Comparison of ENCODE assay signal across 9 cellular contexts in the genomic region with DNA sequence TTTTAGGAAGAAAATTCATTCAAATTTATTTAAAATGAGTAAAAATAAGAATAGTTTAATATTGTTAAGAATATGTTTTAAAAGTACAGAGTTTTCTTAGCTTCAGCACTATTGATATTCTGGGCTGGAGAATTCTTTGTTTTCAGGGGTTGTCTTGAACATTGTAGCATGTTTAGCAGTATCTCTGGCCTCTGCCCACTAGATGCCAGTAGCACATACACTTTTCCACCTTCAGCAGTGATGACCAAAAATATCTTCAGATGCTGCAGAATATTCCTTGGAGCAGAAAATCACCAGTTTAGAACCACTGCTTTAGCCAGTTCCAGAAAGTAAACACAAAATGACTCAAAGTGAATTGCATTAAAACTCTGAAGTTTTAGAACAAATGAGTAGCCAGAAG. TPM values are rescaled to one million over a fixed set of nuclear protein-coding genes. Genes with fewer than 3 reads are reported as not detected.
DNase-seq lines count a peak whose midpoint lies in the region; ATAC-seq and TF ChIP-seq lines count a peak whose summit lies in the region.
"Had no signal": no experiment of that assay in that cellular context is flagged by ENCODE, and none has a peak within 500 bp of the region (broad histone marks: within the 10 kb centered on the region; RNA-seq: fewer than 3 reads in every experiment).

No MANE protein-coding gene starts in this region.

- no peaks in the 10 kb centered on the region for H3K27me3 ChIP-seq in Panc1 (ENCODE audit: control insufficient read depth, insufficient read depth, low read length)

- H3K9me3 ChIP-seq in Panc1 (ENCODE audit: control insufficient read depth, insufficient read depth, low read depth, low read length) = no peaks in the 10 kb centered on the region

- H3K36me3 Mint-ChIP-seq in activated CD4-positive, alpha-beta T cell treated with anti-CD3 and anti-CD28 coated beads, Interleukin-2, amount 10 ng/mL, durations not matched to agents 7 days and 5 days (ENCODE audit: low read depth) = no peaks in the 10 kb centered on the region
- no peaks in the 10 kb centered on the region for H3K36me3 Mint-ChIP-seq in activated CD4-positive, alpha-beta memory T cell treated with anti-CD3 and anti-CD28 coated beads, Interleukin-2, amount 10 ng/mL, durations not matched to agents 7 days and 5 days (ENCODE audit: low read depth)
- peaks cover 6 to 12% of the 10 kb centered on the region in 2 donors for H3K36me3 Mint-ChIP-seq in CD14-positive monocyte

- peak; percentile 40 for DNase-seq in activated CD4-positive, alpha-beta T cell treated with anti-CD3 and anti-CD28 coated beads, Interleukin-2, amount 10 ng/mL, durations not matched to agents 7 days and 5 days
- no peak for DNase-seq in activated CD4-positive, alpha-beta T cell treated with anti-CD3 and anti-CD28 coated beads, Interleukin-2, amount 50 U/mL, for 1 hour
- DNase-seq in Panc1 (ENCODE audit: low read depth, low spot score) (no peak), fibroblast of villous mesenchyme (ENCODE audit: low read depth) (peak; percentile 16), superior temporal gyrus (ENCODE audit: extremely low spot score) (peak; percentile 67), CD14-positive monocyte (ENCODE audit: low spot score) (no peak), activated T-cell treated with anti-CD3 and anti-CD28 coated beads for 4 hours (no peak)
- DNase-seq in activated CD4-positive, alpha-beta memory T cell treated with anti-CD3 and anti-CD28 coated beads, Interleukin-2, amount 10 ng/mL, durations not matched to agents 7 days and 5 days = no peak
- DNase-seq: NCI-H226 had no signal

- H3K27ac ChIP-seq in Panc1 (ENCODE audit: low read length) = no peak overlapping the region

- H3K36me3 ChIP-seq in Panc1 (ENCODE audit: control insufficient read depth, insufficient read depth, low read length) = no peaks in the 10 kb centered on the region

- no peaks in the 10 kb centered on the region for H3K9me3 Mint-ChIP-seq in activated CD4-positive, alpha-beta T cell treated with anti-CD3 and anti-CD28 coated beads, Interleukin-2, amount 10 ng/mL, durations not matched to agents 7 days and 5 days
- H3K9me3 Mint-ChIP-seq in activated CD4-positive, alpha-beta memory T cell treated with anti-CD3 and anti-CD28 coated beads, Interleukin-2, amount 10 ng/mL, durations not matched to agents 7 days and 5 days = no peaks in the 10 kb centered on the region
- no peaks in the 10 kb centered on the region for H3K9me3 Mint-ChIP-seq in CD14-positive monocyte

- no peak overlapping the region for H3K27ac Mint-ChIP-seq in activated CD4-positive, alpha-beta T cell treated with anti-CD3 and anti-CD28 coated beads, Interleukin-2, amount 10 ng/mL, durations not matched to agents 7 days and 5 days
- H3K27ac Mint-ChIP-seq in activated CD4-positive, alpha-beta memory T cell treated with anti-CD3 and anti-CD28 coated beads, Interleukin-2, amount 10 ng/mL, durations not matched to agents 7 days and 5 days = no peak overlapping the region
- H3K27ac Mint-ChIP-seq in CD14-positive monocyte = no peak overlapping the region

- no peak overlapping the region for H3K4me3 Mint-ChIP-seq in activated CD4-positive, alpha-beta T cell treated with anti-CD3 and anti-CD28 coated beads, Interleukin-2, amount 10 ng/mL, durations not matched to agents 7 days and 5 days
- no peak overlapping the region for H3K4me3 Mint-ChIP-seq in activated CD4-positive, alpha-beta memory T cell treated with anti-CD3 and anti-CD28 coated beads, Interleukin-2, amount 10 ng/mL, durations not matched to agents 7 days and 5 days
- no peak overlapping the region for H3K4me3 Mint-ChIP-seq in CD14-positive monocyte

- POLR2A ChIA-PET in activated CD4-positive, alpha-beta T cell treated with anti-CD3 and anti-CD28 coated beads, Interleukin-2, amount 10 ng/mL, durations not matched to agents 7 days and 5 days (lab: Charles Lee) = no interaction called here
- POLR2A ChIA-PET in Panc1 (lab: Charles Lee) = no interaction called here
- POLR2A ChIA-PET in activated CD4-positive, alpha-beta memory T cell treated with anti-CD3 and anti-CD28 coated beads, Interleukin-2, amount 10 ng/mL, durations not matched to agents 7 days and 5 days (lab: Charles Lee) = no interaction called here

- in situ Hi-C loops in Panc1 (cut with HindIII; ENCODE audit: low pct_unique_long_range_greater_than_20kb, low sequenced_read_pairs) = no loop called here

- 0 out of 2 replicates have a peak, but pooled peaks have one; percentile 74 for ATAC-seq in Panc1

- H3K4me1 ChIP-seq in Panc1 (ENCODE audit: control insufficient read depth, insufficient read depth, low read length) = no peaks in the 10 kb centered on the region

- H3K4me1 Mint-ChIP-seq in activated CD4-positive, alpha-beta T cell treated with anti-CD3 and anti-CD28 coated beads, Interleukin-2, amount 10 ng/mL, durations not matched to agents 7 days and 5 days = no peaks in the 10 kb centered on the region
- H3K4me1 Mint-ChIP-seq in activated CD4-positive, alpha-beta memory T cell treated with anti-CD3 and anti-CD28 coated beads, Interleukin-2, amount 10 ng/mL, durations not matched to agents 7 days and 5 days = no peaks in the 10 kb centered on the region
- no peaks in the 10 kb centered on the region for H3K4me1 Mint-ChIP-seq in CD14-positive monocyte

- TF ChIP-seq CTCF in Panc1 (IDR thresholded peaks at IDR 0.05) (peak; percentile 63), fibroblast of villous mesenchyme (IDR thresholded peaks at IDR 0.05; ENCODE audit: insufficient read depth, low read depth, low read length) (peak; percentile 47), CD14-positive monocyte (IDR thresholded peaks at IDR 0.05) (no peak)

- BruUV-seq in Panc1 (replicated peaks; lab: Mats Ljungman, UMichigan) = no TSS peak

- CTCF ChIA-PET in activated CD4-positive, alpha-beta T cell treated with anti-CD3 and anti-CD28 coated beads, Interleukin-2, amount 10 ng/mL, durations not matched to agents 7 days and 5 days (lab: Charles Lee) = interaction anchor here (0.8 kb wide), 1 partner anchor 125 kb away, joined by 3 read pairs; no protein-coding TSS in a partner anchor
- CTCF ChIA-PET in Panc1 (lab: Charles Lee) = interaction anchor here (1.3 kb wide), 1 partner anchor 139 kb away, joined by 5 read pairs; no protein-coding TSS in a partner anchor
- CTCF ChIA-PET in activated CD4-positive, alpha-beta memory T cell treated with anti-CD3 and anti-CD28 coated beads, Interleukin-2, amount 10 ng/mL, durations not matched to agents 7 days and 5 days (lab: Charles Lee) = interaction anchor here (0.7 to 5.1 kb wide), 5 partner anchors 27 to 463 kb away, joined by 3 to 57 read pairs (median 6); no protein-coding TSS in a partner anchor

- H3K27me3 Mint-ChIP-seq in activated CD4-positive, alpha-beta T cell treated with anti-CD3 and anti-CD28 coated beads, Interleukin-2, amount 10 ng/mL, durations not matched to agents 7 days and 5 days = peaks cover 2% of the 10 kb centered on the region
- H3K27me3 Mint-ChIP-seq in activated CD4-positive, alpha-beta memory T cell treated with anti-CD3 and anti-CD28 coated beads, Interleukin-2, amount 10 ng/mL, durations not matched to agents 7 days and 5 days = no peaks in the 10 kb centered on the region
- H3K27me3 Mint-ChIP-seq in CD14-positive monocyte (ENCODE audit: low read depth in 3 of 3) = no peaks in the 10 kb centered on the region

- intact Hi-C loops in Panc1 (cut with micrococcal nuclease; ENCODE audit: unreplicated experiment) (loop anchor here (1.0 to 5.0 kb wide), 2 partner anchors 140 to 465 kb away; no protein-coding TSS in a partner anchor), CD14-positive monocyte (cut with micrococcal nuclease) (no loop called here)

- H3K4me3 ChIP-seq in Panc1 (ENCODE audit: low read depth in 2 of 2, low read length in 2 of 2) (no peak overlapping the region), fibroblast of villous mesenchyme (ENCODE audit: low read depth, low read length) (no peak overlapping the region)

RNA-seq across cellular contexts. Expression of gene SDHAF4, which starts 19.4 kb away (rescaled TPM):
- 10 to 100 TPM; 10.5 to 11.1 TPM for total RNA-seq in activated CD4-positive, alpha-beta T cell treated with anti-CD3 and anti-CD28 coated beads, Interleukin-2, amount 10 ng/mL, durations not matched to agents 7 days and 5 days
- total RNA-seq in Panc1 (2021; ENCODE audit: unreplicated experiment) = 14.4 TPM
- polyA plus RNA-seq in Panc1 (2012; ENCODE audit: insufficient read length) = 15.8 TPM
- 9.3 and 11.2 TPM in 2 replicates for total RNA-seq in fibroblast of villous mesenchyme
- total RNA-seq in activated CD4-positive, alpha-beta memory T cell treated with anti-CD3 and anti-CD28 coated beads, Interleukin-2, amount 10 ng/mL, durations not matched to agents 7 days and 5 days = 10 to 100 TPM in 1 of 2 experiments, 1 to 10 TPM in 1; 9.8 to 11.6 TPM
- 1 to 10 TPM; 7.4 to 8.3 TPM for polyA plus RNA-seq in CD14-positive monocyte

Comparison
In these comparisons a context has a peak if more than half of its experiments do, and no peak if none do; other contexts are left out.
1. DNase-seq: peak in activated CD4-positive, alpha-beta T cell treated with anti-CD3 and anti-CD28 coated beads, Interleukin-2, amount 10 ng/mL, durations not matched to agents 7 days and 5 days (single experiment), fibroblast of villous mesenchyme (single experiment) and superior temporal gyrus (single experiment); none in activated CD4-positive, alpha-beta T cell treated with anti-CD3 and anti-CD28 coated beads, Interleukin-2, amount 50 U/mL, for 1 hour (single experiment), Panc1 (single experiment), activated CD4-positive, alpha-beta memory T cell treated with anti-CD3 and anti-CD28 coated beads, Interleukin-2, amount 10 ng/mL, durations not matched to agents 7 days and 5 days (single experiment), CD14-positive monocyte (single experiment) and activated T-cell treated with anti-CD3 and anti-CD28 coated beads for 4 hours (single experiment).